ENCODE assay signal across 1 cellular context in the genomic region with DNA sequence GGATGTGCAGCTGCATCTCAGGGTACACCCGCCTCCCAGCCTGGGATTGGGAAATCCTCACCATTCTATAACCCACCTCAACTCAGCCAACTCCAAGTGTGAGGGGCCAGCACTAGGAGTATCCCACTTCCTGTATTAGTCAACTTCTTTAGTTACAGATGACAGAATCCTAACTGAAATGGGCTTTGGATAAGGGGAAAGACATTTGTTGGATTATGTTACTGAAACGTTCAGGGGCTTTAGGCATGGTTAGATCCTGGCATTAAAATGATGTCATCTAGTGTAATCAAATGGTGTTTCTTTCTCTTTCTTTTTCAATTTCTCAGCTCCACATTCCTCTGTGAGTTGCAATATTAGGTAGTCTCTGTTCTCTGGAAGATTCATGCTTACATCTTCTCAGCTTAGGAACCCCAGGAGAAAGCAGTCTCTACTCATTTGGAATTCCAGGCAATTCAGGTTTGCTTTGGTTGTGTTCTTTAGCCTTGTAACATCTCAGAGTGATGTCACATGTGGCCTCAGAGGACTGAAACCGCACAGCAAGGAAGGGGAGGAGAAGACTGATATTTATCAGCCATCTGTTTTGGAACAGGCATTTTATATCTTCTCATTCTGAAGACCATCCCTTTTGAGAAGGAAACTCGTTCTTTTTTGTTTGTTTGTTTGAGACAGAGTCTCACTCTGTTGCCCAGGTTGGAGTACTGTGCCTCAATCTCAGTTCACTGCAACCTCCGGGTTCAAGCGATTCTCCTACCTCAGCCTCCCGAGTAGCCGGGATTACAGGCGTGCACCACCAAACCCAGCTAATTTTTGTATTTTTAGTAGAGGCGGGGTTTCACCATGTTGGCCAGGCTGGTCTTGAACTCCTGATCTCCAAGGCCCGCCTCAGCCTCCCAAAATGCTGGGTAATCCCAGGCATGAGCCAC.
TF ChIP-seq lines count a peak whose summit lies in the region.

No MANE protein-coding gene starts in this region.

TF ChIP-seq in SK-N-SH, 30 proteins besides CTCF, POLR2A, EP300 and RAD21:
- TF ChIP-seq FOSL2 (IDR thresholded peaks at IDR 0.05; ENCODE audit: borderline replicate concordance, low read depth) (peak; percentile 12; the same call in 1 of the 2 replicates), RXRA (IDR thresholded peaks at IDR 0.05; ENCODE audit: borderline replicate concordance, low read depth) (no peak)
